ENCODE assay signal across 1 cellular context in genomic region chr17:1829579-1830257, GRCh38.
TF ChIP-seq lines count a peak whose summit lies in the region.

RPA1 (plus strand) TSS chr17:1830005; CDS start chr17:1830094, 89 bp downstream.
SMYD4 (minus strand) TSS chr17:1829902; CDS start chr17:1827994, 1,908 bp downstream.

TF ChIP-seq in HepG2, 621 proteins besides CTCF, POLR2A, EP300 and RAD21 (continues in another document):
- TF ChIP-seq ZNF383 (CRISPR knock-in tag; IDR thresholded peaks at IDR 0.05; ENCODE audit: borderline replicate concordance) (no peak), ELK4 (CRISPR knock-in tag; IDR thresholded peaks at IDR 0.05; ENCODE audit: borderline replicate concordance) (no peak), ZNF878 (CRISPR knock-in tag; IDR thresholded peaks at IDR 0.05) (no peak), PHF20 (CRISPR knock-in tag; IDR thresholded peaks at IDR 0.05) (peak; percentile 66; the same call in 1 of the 2 replicates), HIC2 (CRISPR knock-in tag; IDR thresholded peaks at IDR 0.05; ENCODE audit: low read depth) (no peak), MXD4 (CRISPR knock-in tag; IDR thresholded peaks at IDR 0.05) (no peak), HOXA3 (CRISPR knock-in tag; IDR thresholded peaks at IDR 0.05) (peak; percentile 78; the same call in 1 of the 2 replicates), ZNF609 (CRISPR knock-in tag; IDR thresholded peaks at IDR 0.05; ENCODE audit: borderline replicate concordance) (no peak), FOXO4 (CRISPR knock-in tag; conservative IDR thresholded peaks at IDR 0.05) (no peak), DRAP1 (CRISPR knock-in tag; IDR thresholded peaks at IDR 0.05) (no peak), ZNF280D (CRISPR knock-in tag; IDR thresholded peaks at IDR 0.05) (no peak), TOE1 (CRISPR knock-in tag; IDR thresholded peaks at IDR 0.05) (no peak), HOXA5 (CRISPR knock-in tag; IDR thresholded peaks at IDR 0.05) (no peak), HINFP (CRISPR knock-in tag; IDR thresholded peaks at IDR 0.05; ENCODE audit: low read depth) (no peak), MTF2 (CRISPR knock-in tag; IDR thresholded peaks at IDR 0.05; ENCODE audit: borderline replicate concordance) (no peak), ZFP90 (CRISPR knock-in tag; IDR thresholded peaks at IDR 0.05; ENCODE audit: borderline replicate concordance) (no peak; the same call in 1 of the 2 replicates), E2F2 (CRISPR knock-in tag; IDR thresholded peaks at IDR 0.05; ENCODE audit: borderline replicate concordance) (no peak), FOSL2 (CRISPR knock-in tag; IDR thresholded peaks at IDR 0.05) (no peak), ZNF556 (CRISPR knock-in tag; IDR thresholded peaks at IDR 0.05; ENCODE audit: borderline replicate concordance) (no peak), ZNF589 (CRISPR knock-in tag; conservative IDR thresholded peaks at IDR 0.05) (no peak), ZNF550 (CRISPR knock-in tag; IDR thresholded peaks at IDR 0.05; ENCODE audit: borderline replicate concordance) (no peak), ATF4 (CRISPR knock-in tag; IDR thresholded peaks at IDR 0.05) (no peak; a peak in 1 of 4 replicates), STAT5B (CRISPR knock-in tag; IDR thresholded peaks at IDR 0.05) (no peak), SMAD9 (CRISPR knock-in tag; IDR thresholded peaks at IDR 0.05) (no peak), ZNF737 (CRISPR knock-in tag; IDR thresholded peaks at IDR 0.05; ENCODE audit: borderline replicate concordance) (no peak), ZNF205 (CRISPR knock-in tag; IDR thresholded peaks at IDR 0.05) (no peak), SP4 (CRISPR knock-in tag; IDR thresholded peaks at IDR 0.05) (peak; percentile 94), U2AF1 (optimal IDR thresholded peaks at IDR 0.05; ENCODE audit: low read depth, low read length) (no peak), MAFK (conservative IDR thresholded peaks at IDR 0.05 in 1 of 2, IDR thresholded peaks at IDR 0.05 in 1 of 2; ENCODE audit: low read length in 2 of 2) (no peak), RFX1 (IDR thresholded peaks at IDR 0.05) (no peak), ARNTL (CRISPR knock-in tag; IDR thresholded peaks at IDR 0.05) (no peak), ZNF513 (CRISPR knock-in tag; conservative IDR thresholded peaks at IDR 0.05) (no peak), ZKSCAN8 (CRISPR knock-in tag; IDR thresholded peaks at IDR 0.05; ENCODE audit: borderline replicate concordance) (no peak), ZNF274 (CRISPR knock-in tag; IDR thresholded peaks at IDR 0.05) (peak; percentile 32; the same call in 1 of the 2 replicates), NFE2 (CRISPR knock-in tag; IDR thresholded peaks at IDR 0.05) (no peak), MAFF (IDR thresholded peaks at IDR 0.05; ENCODE audit: low read depth, low read length) (no peak), RBM39 (IDR thresholded peaks at IDR 0.05; ENCODE audit: low read depth, low read length, poor library complexity, severe bottlenecking) (no peak), U2AF2 (IDR thresholded peaks at IDR 0.05; ENCODE audit: low read depth, low read length) (no peak), ZNF460 (CRISPR knock-in tag; IDR thresholded peaks at IDR 0.05; ENCODE audit: borderline replicate concordance) (no peak)
